In genomic region chr5:167245871-167246270, GRCh38 we compare ENCODE assay signal across 17 cellular contexts.
A peak's percentile ranks its signal among the peaks of the same experiment; 100 is the strongest.
DNase-seq lines count a peak whose midpoint lies in the region; ATAC-seq, FAIRE-seq and TF ChIP-seq lines count a peak whose summit lies in the region.
"Had no signal": no experiment of that assay in that cellular context is flagged by ENCODE, and none has a peak within 500 bp of the region (broad histone marks: within the 10 kb centered on the region; RNA-seq: fewer than 3 reads in every experiment).

No MANE protein-coding gene starts in this region.

- H2AFZ ChIP-seq in astrocyte (ENCODE audit: low read depth, low read length) = peak overlapping the region; percentile 38

- no peaks in the 10 kb centered on the region for H3K79me2 ChIP-seq in astrocyte (ENCODE audit: insufficient read depth, low read length)

- H3K27ac Mint-ChIP-seq in astrocyte (ENCODE audit: unreplicated experiment) = no peak overlapping the region
- H3K27ac Mint-ChIP-seq in activated CD8-positive, alpha-beta T cell treated with anti-CD3 and anti-CD28 coated beads, Interleukin-2, amount 10 ng/mL, durations not matched to agents 7 days and 5 days = no peak overlapping the region
- H3K27ac Mint-ChIP-seq: stimulated activated naive B cell treated with anti-CD40 and anti-IgM and Interleukin-4, amounts not matched to agents 10 μg/mL and 1 μg/mL and 100 μg/mL, for 72 hours had no signal

- H3K4me3 ChIP-seq in astrocyte (ENCODE audit: insufficient read depth, low read depth, low read length) (no peak overlapping the region), vagina (no peak overlapping the region)

- no peak overlapping the region for H3K9ac ChIP-seq in astrocyte (ENCODE audit: low read length)

- H3K27me3 Mint-ChIP-seq in astrocyte (ENCODE audit: low read depth, unreplicated experiment) = no peaks in the 10 kb centered on the region
- H3K27me3 Mint-ChIP-seq in activated CD8-positive, alpha-beta T cell treated with anti-CD3 and anti-CD28 coated beads, Interleukin-2, amount 10 ng/mL, durations not matched to agents 7 days and 5 days (ENCODE audit: low read depth) = no peaks in the 10 kb centered on the region
- H3K27me3 Mint-ChIP-seq: stimulated activated naive B cell treated with anti-CD40 and anti-IgM and Interleukin-4, amounts not matched to agents 10 μg/mL and 1 μg/mL and 100 μg/mL, for 72 hours had no signal

- no peak overlapping the region for H3K4me2 ChIP-seq in astrocyte (ENCODE audit: low read length)

- H3K36me3 ChIP-seq in astrocyte (ENCODE audit: insufficient read depth, low read length) = no peaks in the 10 kb centered on the region
- H3K36me3 ChIP-seq in vagina = no peaks in the 10 kb centered on the region
- H3K36me3 ChIP-seq: neutrophil had no signal

- no peak for TF ChIP-seq POLR2A in vagina (IDR thresholded peaks at IDR 0.05)

- intact Hi-C loops in vagina (cut with DNase I) = no loop called here

- CTCF ChIA-PET in activated CD8-positive, alpha-beta T cell treated with anti-CD3 and anti-CD28 coated beads, Interleukin-2, amount 10 ng/mL, durations not matched to agents 7 days and 5 days (lab: Charles Lee) = no interaction called here

- no peak for ATAC-seq in activated CD8-positive, alpha-beta T cell treated with anti-CD3 and anti-CD28 coated beads, Interleukin-2, amount 10 ng/mL, durations not matched to agents 7 days and 5 days
- no peak for ATAC-seq in GM21576 (IDR thresholded peaks at IDR 0.05; ENCODE audit: unreplicated experiment)
- ATAC-seq: stimulated activated naive B cell treated with anti-CD40 and anti-IgM and Interleukin-4, amounts not matched to agents 10 μg/mL and 1 μg/mL and 100 μg/mL, for 72 hours had no signal

- no peaks in the 10 kb centered on the region for H4K20me1 ChIP-seq in astrocyte (ENCODE audit: insufficient read depth, low read length)

- H3K27me3 ChIP-seq in astrocyte (ENCODE audit: insufficient read depth, low read length) (no peaks in the 10 kb centered on the region), vagina (no peaks in the 10 kb centered on the region)
- H3K27me3 ChIP-seq: neutrophil had no signal

- no peak overlapping the region for H3K4me3 Mint-ChIP-seq in astrocyte (ENCODE audit: unreplicated experiment)
- H3K4me3 Mint-ChIP-seq in activated CD8-positive, alpha-beta T cell treated with anti-CD3 and anti-CD28 coated beads, Interleukin-2, amount 10 ng/mL, durations not matched to agents 7 days and 5 days = no peak overlapping the region
- H3K4me3 Mint-ChIP-seq: stimulated activated naive B cell treated with anti-CD40 and anti-IgM and Interleukin-4, amounts not matched to agents 10 μg/mL and 1 μg/mL and 100 μg/mL, for 72 hours had no signal

- H3K9me3 Mint-ChIP-seq in astrocyte (ENCODE audit: unreplicated experiment) = no peaks in the 10 kb centered on the region
- H3K9me3 Mint-ChIP-seq in activated CD8-positive, alpha-beta T cell treated with anti-CD3 and anti-CD28 coated beads, Interleukin-2, amount 10 ng/mL, durations not matched to agents 7 days and 5 days (ENCODE audit: insufficient read depth) = no peaks in the 10 kb centered on the region

- no peak for FAIRE-seq in astrocyte (lab: Jason Lieb, UNC)

- H3K9me3 ChIP-seq in astrocyte (ENCODE audit: insufficient read depth, low read depth, low read length) (no peaks in the 10 kb centered on the region), vagina (no peaks in the 10 kb centered on the region)
- H3K9me3 ChIP-seq: neutrophil had no signal

- H3K4me1 Mint-ChIP-seq in astrocyte (ENCODE audit: low read depth, unreplicated experiment) = no peaks in the 10 kb centered on the region
- H3K4me1 Mint-ChIP-seq in activated CD8-positive, alpha-beta T cell treated with anti-CD3 and anti-CD28 coated beads, Interleukin-2, amount 10 ng/mL, durations not matched to agents 7 days and 5 days (ENCODE audit: low read depth) = no peaks in the 10 kb centered on the region
- H3K4me1 Mint-ChIP-seq: stimulated activated naive B cell treated with anti-CD40 and anti-IgM and Interleukin-4, amounts not matched to agents 10 μg/mL and 1 μg/mL and 100 μg/mL, for 72 hours had no signal

- DNase-seq in Caki2 (ENCODE audit: low read depth) (peak; percentile 26), HT-29 (ENCODE audit: low spot score) (peak; percentile 4), astrocyte (ENCODE audit: low read depth) (no peak), medulla oblongata (ENCODE audit: extremely low spot score) (peak; percentile 26), vagina (ENCODE audit: extremely low spot score in 2 of 2) (no peak), HK-2 (ENCODE audit: unreplicated experiment) (no peak)
- DNase-seq in activated CD8-positive, alpha-beta T cell treated with anti-CD3 and anti-CD28 coated beads, Interleukin-2, amount 10 ng/mL, durations not matched to agents 7 days and 5 days = no peak
- DNase-seq: activated CD4-positive, alpha-beta T cell treated with anti-CD3 and anti-CD28 coated beads for 48 hours; activated CD8-positive, alpha-beta memory T cell treated with anti-CD3 and anti-CD28 coated beads, Interleukin-2, amount 50 U/mL, for 48 hours; cerebellar nuclear complex; kidney glomerular epithelial cell; NCI-H187 treated with DMSO at 0.1 percent for 48 hours; NCI-H446 treated with DMSO at 0.1 percent for 48 hours; stimulated activated naive B cell treated with anti-CD40 and anti-IgM and Interleukin-4, amounts not matched to agents 10 μg/mL and 1 μg/mL and 100 μg/mL, for 72 hours had no signal

- TF ChIP-seq CTCF in astrocyte (IDR thresholded peaks at IDR 0.05; ENCODE audit: insufficient read depth, low read depth, low read length) (no peak), vagina (IDR thresholded peaks at IDR 0.05) (no peak)

- H3K27ac ChIP-seq in astrocyte (ENCODE audit: low read depth, low read length) (no peak overlapping the region), vagina (no peak overlapping the region)
- H3K27ac ChIP-seq: C4-2B, neutrophil had no signal

- POLR2A ChIA-PET in activated CD8-positive, alpha-beta T cell treated with anti-CD3 and anti-CD28 coated beads, Interleukin-2, amount 10 ng/mL, durations not matched to agents 7 days and 5 days (lab: Charles Lee) = no interaction called here

- in situ Hi-C loops in Caki2 (cut with HindIII; ENCODE audit: low pct_unique_long_range_greater_than_20kb, low sequenced_read_pairs) = no loop called here

- H3K4me1 ChIP-seq in astrocyte (ENCODE audit: insufficient read depth, low read length) (no peaks in the 10 kb centered on the region), vagina (no peaks in the 10 kb centered on the region)

- no peaks in the 10 kb centered on the region for H3K36me3 Mint-ChIP-seq in astrocyte (ENCODE audit: low read depth, unreplicated experiment)
- no peaks in the 10 kb centered on the region for H3K36me3 Mint-ChIP-seq in activated CD8-positive, alpha-beta T cell treated with anti-CD3 and anti-CD28 coated beads, Interleukin-2, amount 10 ng/mL, durations not matched to agents 7 days and 5 days (ENCODE audit: low read depth)
- H3K36me3 Mint-ChIP-seq: stimulated activated naive B cell treated with anti-CD40 and anti-IgM and Interleukin-4, amounts not matched to agents 10 μg/mL and 1 μg/mL and 100 μg/mL, for 72 hours had no signal

Comparison
In these comparisons a context has a peak if more than half of its experiments do, and no peak if none do; other contexts are left out.
1. DNase-seq: peak in Caki2 (single experiment), HT-29 (single experiment) and medulla oblongata (single experiment); none in astrocyte (single experiment), vagina (0 of 2), HK-2 (single experiment) and activated CD8-positive, alpha-beta T cell treated with anti-CD3 and anti-CD28 coated beads, Interleukin-2, amount 10 ng/mL, durations not matched to agents 7 days and 5 days (single experiment).